Comparison of ENCODE assay signal across 9 cellular contexts in genomic region chr2:230071421-230071820, GRCh38. TPM values are rescaled to one million over a fixed set of nuclear protein-coding genes. Genes with fewer than 3 reads are reported as not detected.
"Had no signal": no experiment of that assay in that cellular context is flagged by ENCODE, and none has a peak within 500 bp of the region (broad histone marks: within the 10 kb centered on the region; RNA-seq: fewer than 3 reads in every experiment).

No MANE protein-coding gene starts in this region.

- H3K27ac ChIP-seq: HL-60, KMS-11 had no signal

- FAIRE-seq: HTR-8/SVneo, K562 had no signal

- H3K4me2 ChIP-seq: KMS-11 had no signal

- H3K27ac Mint-ChIP-seq: IgD-negative memory B cell had no signal

- H3K4me3 ChIP-seq: K562 had no signal

- H3K9me3 Mint-ChIP-seq: IgD-negative memory B cell had no signal

- H3K36me3 Mint-ChIP-seq: IgD-negative memory B cell had no signal

- ATAC-seq: K562 had no signal

- DNase-seq: IMR-90, KBM-7, KG1 had no signal

- H3K9ac ChIP-seq: KMS-11 had no signal

RNA-seq across cellular contexts. Expression of gene SLC16A14, which starts 2.7 kb away (rescaled TPM):
- total RNA-seq: HT1080, K562 had no signal
- polyA plus RNA-seq: K562 had no signal
